Comparison of ENCODE assay signal across 1 cellular context in genomic region chr11:114398303-114398920, GRCh38.
TF ChIP-seq lines count a peak whose summit lies in the region.

No MANE protein-coding gene starts in this region.

TF ChIP-seq in WTC11, 78 proteins besides CTCF, POLR2A, EP300 and RAD21 (continued from another document):
- no peak for TF ChIP-seq ZNF425 (CRISPR knock-in tag; conservative IDR thresholded peaks at IDR 0.05)
- TF ChIP-seq NR1H2 (CRISPR knock-in tag; IDR thresholded peaks at IDR 0.05), result no peak
- TF ChIP-seq NFATC4 (CRISPR knock-in tag; IDR thresholded peaks at IDR 0.05), result no peak
- no peak for TF ChIP-seq ZNF396 (CRISPR knock-in tag; IDR thresholded peaks at IDR 0.05; ENCODE audit: borderline replicate concordance)
- TF ChIP-seq, protein P1, sequence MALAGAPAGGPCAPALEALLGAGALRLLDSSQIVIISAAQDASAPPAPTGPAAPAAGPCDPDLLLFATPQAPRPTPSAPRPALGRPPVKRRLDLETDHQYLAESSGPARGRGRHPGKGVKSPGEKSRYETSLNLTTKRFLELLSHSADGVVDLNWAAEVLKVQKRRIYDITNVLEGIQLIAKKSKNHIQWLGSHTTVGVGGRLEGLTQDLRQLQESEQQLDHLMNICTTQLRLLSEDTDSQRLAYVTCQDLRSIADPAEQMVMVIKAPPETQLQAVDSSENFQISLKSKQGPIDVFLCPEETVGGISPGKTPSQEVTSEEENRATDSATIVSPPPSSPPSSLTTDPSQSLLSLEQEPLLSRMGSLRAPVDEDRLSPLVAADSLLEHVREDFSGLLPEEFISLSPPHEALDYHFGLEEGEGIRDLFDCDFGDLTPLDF (CRISPR knock-in tag; IDR thresholded peaks at IDR 0.05), result no peak
- no peak for TF ChIP-seq ZNF263 (CRISPR knock-in tag; IDR thresholded peaks at IDR 0.05; ENCODE audit: low read depth)
- no peak for TF ChIP-seq SMAD4 (CRISPR knock-in tag; IDR thresholded peaks at IDR 0.05)
- no peak for TF ChIP-seq ZNF121 (CRISPR knock-in tag; IDR thresholded peaks at IDR 0.05)
- TF ChIP-seq TEAD4 (CRISPR knock-in tag; IDR thresholded peaks at IDR 0.05), result no peak
- TF ChIP-seq IRF1 (CRISPR knock-in tag; IDR thresholded peaks at IDR 0.05), result no peak
- TF ChIP-seq RORB (CRISPR knock-in tag; IDR thresholded peaks at IDR 0.05), result no peak
- no peak for TF ChIP-seq KAT7 (CRISPR knock-in tag; IDR thresholded peaks at IDR 0.05; ENCODE audit: borderline replicate concordance)
- TF ChIP-seq TP53 (CRISPR knock-in tag; IDR thresholded peaks at IDR 0.05), result no peak
